Comparison of ENCODE assay signal across 11 cellular contexts in the genomic region with DNA sequence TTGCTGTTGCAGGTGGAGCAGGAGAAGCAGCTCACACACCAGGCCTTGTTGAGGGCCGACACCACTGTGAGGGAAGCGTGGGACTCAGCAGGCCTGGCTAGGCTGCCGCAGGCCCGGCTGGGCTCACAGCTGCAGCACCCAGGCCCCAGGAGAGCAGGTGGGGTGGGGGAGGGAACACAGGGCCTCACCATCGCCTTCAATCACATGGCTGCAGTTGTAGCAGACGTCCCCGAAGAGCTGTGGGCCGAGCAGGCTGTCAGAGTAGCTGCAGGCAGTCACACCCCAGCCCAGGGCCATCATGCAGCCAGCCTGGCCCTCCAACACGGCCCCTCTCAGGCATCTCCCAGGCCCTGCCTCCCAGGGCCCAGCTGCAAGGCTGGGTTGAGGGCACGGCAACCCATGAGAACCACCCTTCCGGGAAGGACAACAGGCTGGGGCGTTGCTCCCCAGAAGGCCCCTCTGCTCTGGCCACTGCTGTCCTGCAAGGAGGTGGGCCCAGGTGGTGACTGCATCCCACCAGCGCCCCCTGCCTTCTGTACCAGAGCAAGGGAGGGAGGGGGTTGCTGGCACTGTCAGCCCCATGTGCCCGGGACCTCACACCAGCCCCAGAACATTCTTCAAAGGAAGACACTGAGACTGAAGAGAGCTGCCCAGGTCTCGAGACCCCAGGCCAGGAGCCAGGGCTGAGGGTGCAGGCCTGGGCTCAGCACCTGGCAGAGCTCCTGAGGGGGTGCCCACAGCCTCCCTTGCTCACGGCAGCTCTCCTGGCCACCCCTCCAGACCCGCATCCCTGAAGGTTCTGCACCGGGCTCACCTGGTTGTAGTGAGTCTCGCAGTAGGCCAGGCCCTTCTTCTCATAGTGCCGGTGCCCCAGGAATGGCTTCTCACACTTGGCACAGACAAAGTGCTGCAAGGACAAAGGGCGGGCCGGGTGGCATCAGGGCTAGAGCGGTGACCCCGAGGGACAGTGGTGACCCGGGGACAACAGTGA. TPM values are rescaled to one million over a fixed set of nuclear protein-coding genes. Genes with fewer than 3 reads are reported as not detected.
DNase-seq lines count a peak whose midpoint lies in the region; ATAC-seq, FAIRE-seq and TF ChIP-seq lines count a peak whose summit lies in the region.
"Had no signal": no experiment of that assay in that cellular context is flagged by ENCODE, and none has a peak within 500 bp of the region (broad histone marks: within the 10 kb centered on the region; RNA-seq: fewer than 3 reads in every experiment).

No MANE protein-coding gene starts in this region.

- H3K9me3 ChIP-seq in GM12878 (replicated peaks; ENCODE audit: control insufficient read depth, insufficient read depth, low read length) = no peaks in the 10 kb centered on the region
- peaks cover 2% of the 10 kb centered on the region for H3K9me3 ChIP-seq in trophoblast cell (ENCODE audit: insufficient read depth, low read depth, low read length)

- H4K8ac ChIP-seq in trophoblast cell (ENCODE audit: low read depth, low read length) = no peak overlapping the region

- H2BK12ac ChIP-seq in trophoblast cell (ENCODE audit: low read length) = no peak overlapping the region

- H3K4me2 ChIP-seq in GM12878 (ENCODE audit: control insufficient read depth, insufficient read depth) (no peak overlapping the region), trophoblast cell (ENCODE audit: low read length) (no peak overlapping the region)

- H2BK5ac ChIP-seq in trophoblast cell (ENCODE audit: low read depth, low read length, poor library complexity) = no peak overlapping the region

- no TSS peak for BruUV-seq in GM12878 (replicated peaks; lab: Mats Ljungman, UMichigan)

- no peak overlapping the region for H2BK120ac ChIP-seq in trophoblast cell (ENCODE audit: insufficient read depth, low read length, poor library complexity)

- H3K4me3 ChIP-seq in NB4 (ENCODE audit: low read depth, low read length) = no peak overlapping the region
- H3K4me3 ChIP-seq in GM12878 = no peak overlapping the region
- no peak overlapping the region for H3K4me3 ChIP-seq in trophoblast cell (ENCODE audit: low read depth, low read length)

- DNase-seq in activated CD4-positive, CD25-positive, alpha-beta regulatory T cell treated with anti-CD3 and anti-CD28 coated beads, Interleukin-2, amount 50 U/mL, for 72 hours = no peak
- peak; percentile 70 for DNase-seq in NB4 (ENCODE audit: low read depth)
- DNase-seq in GM12878 (ENCODE audit: low read depth, low spot score) = no peak
- peak; percentile 68 to 70 for DNase-seq in trophoblast cell
- no peak for DNase-seq in cerebellar nuclear complex (lab: John Stamatoyannopoulos, UW)
- DNase-seq in natural killer cell treated with Interleukin-12 subunit alpha and Interleukin-12 subunit beta and Interleukin-15 and Interleukin-18, amount 100 ng/mL, for 72 hours (ENCODE audit: low spot score) = no peak

- in situ Hi-C loops in GM12878 (cut with MboI) = no loop called here

- H3K23ac ChIP-seq in trophoblast cell (ENCODE audit: low read length) = no peak overlapping the region

- no peaks in the 10 kb centered on the region for H3K27me3 Mint-ChIP-seq in natural killer cell treated with Interleukin-12 subunit alpha and Interleukin-12 subunit beta and Interleukin-15 and Interleukin-18, amount 100 ng/mL, for 72 hours

- H4K12ac ChIP-seq in trophoblast cell (ENCODE audit: low read depth, low read length) = no peak overlapping the region

- H3K36me3 Mint-ChIP-seq in natural killer cell treated with Interleukin-12 subunit alpha and Interleukin-12 subunit beta and Interleukin-15 and Interleukin-18, amount 100 ng/mL, for 72 hours = no peaks in the 10 kb centered on the region

- no peak for TF ChIP-seq CTCF in NB4 (IDR thresholded peaks at IDR 0.05; ENCODE audit: low read depth, low read length)
- TF ChIP-seq CTCF in GM12878 (IDR thresholded peaks at IDR 0.05 in 2 of 3, conservative IDR thresholded peaks at IDR 0.05 in 1 of 3; ENCODE audit: control insufficient read depth in 2 of 3, extremely low read depth in 1 of 3, insufficient read depth in 1 of 3, low read depth in 3 of 3, low read length in 3 of 3) = peak; percentile 5 to 22 (median 15); a peak in 2 of 6 replicates

- RAD21 ChIA-PET in GM12878 (lab: Charles Lee; ENCODE audit: unreplicated experiment) = interaction anchor here (1.1 to 2.2 kb wide), 2 partner anchors 14 to 49 kb away, joined by 3 to 8 read pairs; no protein-coding TSS in a partner anchor

- TF ChIP-seq RAD21 in GM12878 (IDR thresholded peaks at IDR 0.05; ENCODE audit: insufficient read depth, low read depth, low read length) = peak; percentile 42

- TF ChIP-seq POLR2A in NB4 (IDR thresholded peaks at IDR 0.05; ENCODE audit: extremely low read depth, insufficient read length) (no peak), GM12878 (IDR thresholded peaks at IDR 0.05; ENCODE audit: low read depth, low read length) (peak; percentile 48; the same call in 1 of the 2 replicates)

- H3K14ac ChIP-seq in trophoblast cell (ENCODE audit: low read length) = no peak overlapping the region

- peak overlapping the region; percentile 36 for H2AK5ac ChIP-seq in trophoblast cell (ENCODE audit: low read length)

- peak overlapping the region; percentile 99 for H4K91ac ChIP-seq in trophoblast cell (ENCODE audit: low read depth, low read length)

- H3K27ac Mint-ChIP-seq in natural killer cell treated with Interleukin-12 subunit alpha and Interleukin-12 subunit beta and Interleukin-15 and Interleukin-18, amount 100 ng/mL, for 72 hours = no peak overlapping the region

- H2AFZ ChIP-seq in GM12878 (ENCODE audit: control insufficient read depth, low read depth, low read length) (peak overlapping the region; percentile 51), trophoblast cell (ENCODE audit: insufficient read depth, low read length, poor library complexity) (no peak overlapping the region)

- 60% methylated on average over 25 of the region's 25 CpGs for WGBS in GM12878 (ENCODE audit: insufficient coverage, insufficient replicate concordance, low lambda C conversion rate, missing lambda C conversion rate)
- no CpG with 5 or more reads among the region's 25 CpGs for WGBS in trophoblast cell (ENCODE audit: extremely low coverage, insufficient coverage, insufficient read length)

- H3K79me2 ChIP-seq in GM12878 (ENCODE audit: control insufficient read depth, insufficient read depth, low read length) (no peaks in the 10 kb centered on the region), trophoblast cell (ENCODE audit: control insufficient read depth, insufficient read depth, low read length, poor library complexity) (peaks cover 3% of the 10 kb centered on the region)

- CTCF ChIA-PET in GM12878 (lab: Yijun Ruan, JAX) = interaction anchor here (0.6 to 1.9 kb wide), 7 partner anchors 8 to 615 kb away, joined by 3 to 12 read pairs (median 3); no protein-coding TSS in a partner anchor

- H3K36me3 ChIP-seq in GM12878 (ENCODE audit: control insufficient read depth in 2 of 2, insufficient read depth in 2 of 2, low read length in 1 of 2) = no peaks in the 10 kb centered on the region
- H3K36me3 ChIP-seq in trophoblast cell (ENCODE audit: control insufficient read depth in 1 of 2, insufficient read depth in 2 of 2, low read length in 2 of 2) = no peaks in the 10 kb centered on the region

- peak; percentile 23 to 30 for ATAC-seq in activated CD4-positive, CD25-positive, alpha-beta regulatory T cell treated with anti-CD3 and anti-CD28 coated beads, Interleukin-2, amount 50 U/mL, for 24 hours
- ATAC-seq in GM12878 = peak; percentile 41
- no peak for ATAC-seq in GM19455 (IDR thresholded peaks at IDR 0.05; ENCODE audit: unreplicated experiment)
- ATAC-seq in natural killer cell treated with Interleukin-12 subunit alpha and Interleukin-12 subunit beta and Interleukin-15 and Interleukin-18, amount 100 ng/mL, for 72 hours = no peak

- peaks cover 0 to 2% of the 10 kb centered on the region in 2 donors for H3K4me1 Mint-ChIP-seq in natural killer cell treated with Interleukin-12 subunit alpha and Interleukin-12 subunit beta and Interleukin-15 and Interleukin-18, amount 100 ng/mL, for 72 hours (ENCODE audit: low read depth in 2 of 2)

- no peaks in the 10 kb centered on the region for H3K9me3 Mint-ChIP-seq in natural killer cell treated with Interleukin-12 subunit alpha and Interleukin-12 subunit beta and Interleukin-15 and Interleukin-18, amount 100 ng/mL, for 72 hours

- H3K18ac ChIP-seq in trophoblast cell (ENCODE audit: low read length) = no peak overlapping the region

- H4K20me1 ChIP-seq in GM12878 (ENCODE audit: control insufficient read depth, insufficient read depth) = no peaks in the 10 kb centered on the region

- H3K4me1 ChIP-seq in GM12878 (ENCODE audit: control insufficient read depth, insufficient read depth, low read length) (no peaks in the 10 kb centered on the region), trophoblast cell (ENCODE audit: control insufficient read depth in 1 of 2, insufficient read depth in 2 of 2, low read length in 2 of 2) (peaks cover 18 to 35% of the 10 kb centered on the region in 2 experiments)

- POLR2A ChIA-PET in GM12878 (lab: Charles Lee) = no interaction called here

- H3K27ac ChIP-seq in GM12878 (ENCODE audit: control insufficient read depth, insufficient read depth) (no peak overlapping the region), trophoblast cell (ENCODE audit: low read depth, low read length) (no peak overlapping the region)
- H3K27ac ChIP-seq: C4-2B had no signal

- H3K4me3 Mint-ChIP-seq in natural killer cell treated with Interleukin-12 subunit alpha and Interleukin-12 subunit beta and Interleukin-15 and Interleukin-18, amount 100 ng/mL, for 72 hours = no peak overlapping the region

- H3K27me3 ChIP-seq in GM12878 (replicated peaks in 1 of 2; ENCODE audit: control insufficient read depth in 2 of 2, insufficient read depth in 2 of 2, low read length in 1 of 2) = no peaks in the 10 kb centered on the region
- H3K27me3 ChIP-seq in trophoblast cell (ENCODE audit: insufficient read depth, low read length) = no peaks in the 10 kb centered on the region

- SMC1A ChIA-PET in GM12878 (lab: Charles Lee; ENCODE audit: uncharacterized antibody, unreplicated experiment) = no interaction called here

- no peak for TF ChIP-seq EP300 in GM12878 (IDR thresholded peaks at IDR 0.05; ENCODE audit: borderline replicate concordance in 1 of 2, control insufficient read depth in 1 of 2, low read depth in 2 of 2, low read length in 2 of 2)

- intact Hi-C loops in GM12878 (cut with micrococcal nuclease; ENCODE audit: unreplicated experiment) = no loop called here

- H3K4ac ChIP-seq in trophoblast cell (ENCODE audit: low read depth, low read length) = no peak overlapping the region

- FAIRE-seq in GM12878 (lab: Jason Lieb, UNC) = no peak
- FAIRE-seq: TTC549 had no signal

- H3K79me1 ChIP-seq in trophoblast cell (ENCODE audit: low read length) = peaks cover 29% of the 10 kb centered on the region

- H3K9ac ChIP-seq in GM12878 (ENCODE audit: control insufficient read depth, insufficient read depth, low read length) = no peak overlapping the region
- H3K9ac ChIP-seq in trophoblast cell (ENCODE audit: low read length) = no peak overlapping the region

RNA-seq across cellular contexts. Expression of a gene that starts 5.6 kb away (rescaled TPM):
- total RNA-seq in GM12878 (2013; cell fraction: nucleolus; rRNA removed) = not detected in 2 replicates
- not detected in 2 replicates for total RNA-seq in GM12878 (2014; rRNA removed)
- not detected in 2 replicates for total RNA-seq in GM12878 (2014; rRNA removed; fragmentation: Illumina TruSeq; extraction: Trizol)
- not detected in 2 replicates for total RNA-seq in GM12878 (2021)
- not detected for polyA plus RNA-seq in GM12878 (2011; ENCODE audit: low read depth)
- not detected in 2 replicates for polyA plus RNA-seq in GM12878 (2011; rRNA removed)
- not detected in 2 replicates for polyA plus RNA-seq in GM12878 (2011; cell fraction: cytosol; rRNA removed)
- not detected in 2 replicates for polyA plus RNA-seq in GM12878 (2011; cell fraction: nucleus; rRNA removed)
- not detected in 2 replicates for polyA plus RNA-seq in GM12878 (2012)
- not detected in 2 replicates for polyA plus RNA-seq in GM12878 (2014; fragmentation: Illumina TruSeq; extraction: Trizol)
- not detected for polyA plus RNA-seq in GM12878 (2014; fragmentation: Nextera tagmentation; extraction: Ambion mirVana)
- polyA plus RNA-seq in GM12878 (2014; rRNA removed) = not detected in 2 replicates
- polyA plus RNA-seq in GM12878 (2016; fragmentation: Nextera tagmentation; extraction: Ambion mirVana) = not detected
- polyA minus RNA-seq in GM12878 (2011; rRNA and poly(A)+ RNA removed) = not detected in 2 replicates
- not detected in 2 replicates for polyA minus RNA-seq in GM12878 (2011; cell fraction: cytosol; rRNA and poly(A)+ RNA removed)
- polyA minus RNA-seq in GM12878 (2011; cell fraction: nucleus; rRNA and poly(A)+ RNA removed) = not detected in 2 replicates
- 0.25 and 0.33 TPM in 2 replicates for polyA plus RNA-seq in trophoblast cell (2013)
- not detected for total RNA-seq in natural killer cell treated with Interleukin-12 subunit alpha and Interleukin-12 subunit beta and Interleukin-15 and Interleukin-18, amount 100 ng/mL, for 72 hours
- total RNA-seq: lung microvascular endothelial cell had no signal

RNA-seq across cellular contexts. Expression of a gene that starts 35.0 kb away (rescaled TPM):
- 0.50 TPM in 1 of 2 replicates, not detected in the other for total RNA-seq in GM12878 (2013; cell fraction: nucleolus; rRNA removed)
- total RNA-seq in GM12878 (2014; rRNA removed) (0.06 and 0.11 TPM in 2 replicates), GM12878 (2014; rRNA removed; fragmentation: Illumina TruSeq; extraction: Trizol) (0.13 TPM in 1 of 2 replicates, not detected in the other), GM12878 (2021) (0.51 and 0.74 TPM in 2 replicates)
- polyA plus RNA-seq in GM12878 (2011; ENCODE audit: low read depth) = 0.55 TPM
- polyA plus RNA-seq in GM12878 (2011; rRNA removed) (not detected in 2 replicates), GM12878 (2014; fragmentation: Illumina TruSeq; extraction: Trizol) (0.19 TPM in 1 of 2 replicates, not detected in the other), GM12878 (2014; fragmentation: Nextera tagmentation; extraction: Ambion mirVana) (under 1 TPM in 1 of 2 experiments, not detected in 1; 0.07 TPM), GM12878 (2014; rRNA removed) (0.58 and 0.81 TPM in 2 replicates), GM12878 (2016; fragmentation: Nextera tagmentation; extraction: Ambion mirVana) (under 1 TPM; 0.14 to 0.19 TPM)
- 0.04 and 0.05 TPM in 2 replicates for polyA plus RNA-seq in GM12878 (2011; cell fraction: cytosol; rRNA removed)
- polyA plus RNA-seq in GM12878 (2011; cell fraction: nucleus; rRNA removed) = 0.13 TPM in 1 of 2 replicates, not detected in the other
- polyA plus RNA-seq in GM12878 (2012) = 0.87 and 1.1 TPM in 2 replicates
- polyA minus RNA-seq in GM12878 (2011; rRNA and poly(A)+ RNA removed) = 0.29 TPM in 1 of 2 replicates, not detected in the other
- not detected in 2 replicates for polyA minus RNA-seq in GM12878 (2011; cell fraction: cytosol; rRNA and poly(A)+ RNA removed)
- not detected in 2 replicates for polyA minus RNA-seq in GM12878 (2011; cell fraction: nucleus; rRNA and poly(A)+ RNA removed)
- polyA plus RNA-seq in trophoblast cell (2013) = 14.6 and 16.2 TPM in 2 replicates
- total RNA-seq in natural killer cell treated with Interleukin-12 subunit alpha and Interleukin-12 subunit beta and Interleukin-15 and Interleukin-18, amount 100 ng/mL, for 72 hours = not detected

Comparison
In these comparisons a context has a peak if more than half of its experiments do, and no peak if none do; other contexts are left out.
1. ATAC-seq: peak in activated CD4-positive, CD25-positive, alpha-beta regulatory T cell treated with anti-CD3 and anti-CD28 coated beads, Interleukin-2, amount 50 U/mL, for 24 hours (2 of 2) and GM12878 (single experiment); none in GM19455 (single experiment) and natural killer cell treated with Interleukin-12 subunit alpha and Interleukin-12 subunit beta and Interleukin-15 and Interleukin-18, amount 100 ng/mL, for 72 hours (0 of 2).
2. DNase-seq: peak in NB4 (single experiment) and trophoblast cell (2 of 2); none in activated CD4-positive, CD25-positive, alpha-beta regulatory T cell treated with anti-CD3 and anti-CD28 coated beads, Interleukin-2, amount 50 U/mL, for 72 hours (single experiment), GM12878 (single experiment), cerebellar nuclear complex (0 of 2) and natural killer cell treated with Interleukin-12 subunit alpha and Interleukin-12 subunit beta and Interleukin-15 and Interleukin-18, amount 100 ng/mL, for 72 hours (single experiment).